19 cellular contexts compared by ENCODE assay signal in the genomic region with DNA sequence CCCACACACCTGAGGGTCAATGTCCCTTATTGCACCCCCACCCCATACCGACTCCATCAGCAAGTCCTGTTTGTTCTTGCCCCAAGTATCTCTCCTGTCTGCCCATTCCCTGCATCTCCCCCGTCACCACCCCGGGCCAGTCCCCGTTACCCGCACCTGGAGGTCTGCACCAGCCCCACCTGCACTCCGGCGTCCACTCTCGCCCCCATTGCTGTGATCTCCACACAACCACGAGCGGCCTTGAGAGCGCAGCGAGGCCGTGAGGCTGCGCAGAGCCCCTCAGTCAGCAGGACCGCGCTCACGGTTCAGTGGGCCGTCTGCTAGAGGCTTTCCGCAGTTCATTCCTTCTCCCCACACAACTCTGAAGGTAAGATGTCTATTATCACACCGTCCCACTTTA.
"Had no signal": no experiment of that assay in that cellular context is flagged by ENCODE, and none has a peak within 500 bp of the region (broad histone marks: within the 10 kb centered on the region; RNA-seq: fewer than 3 reads in every experiment).

No MANE protein-coding gene starts in this region.

- H3K27ac ChIP-seq: body of pancreas, psoas muscle, right lobe of liver, tibial artery, vagina, WERI-Rb-1 had no signal

- H3K9me3 ChIP-seq: body of pancreas, mucosa of descending colon, psoas muscle, right lobe of liver, tibial artery, vagina had no signal

- H3K9me3 Mint-ChIP-seq: activated CD4-positive, alpha-beta memory T cell treated with anti-CD3 and anti-CD28 coated beads, Interleukin-2, amount 10 ng/mL, durations not matched to agents 7 days and 5 days; activated naive CD4-positive, alpha-beta T cell treated with anti-CD3 and anti-CD28 coated beads, Interleukin-2, amount 50 U/mL, for 72 hours; activated T-cell treated with anti-CD3 and anti-CD28 coated beads, Interleukin-2, amount 50 U/mL, for 24 hours; memory B cell; naive thymus-derived CD4-positive, alpha-beta T cell had no signal

- H3K36me3 Mint-ChIP-seq: activated naive CD4-positive, alpha-beta T cell treated with anti-CD3 and anti-CD28 coated beads, Interleukin-2, amount 50 U/mL, for 72 hours had no signal

- DNase-seq: activated CD4-positive, alpha-beta memory T cell treated with anti-CD3 and anti-CD28 coated beads, Interleukin-2, amount 10 ng/mL, durations not matched to agents 7 days and 5 days; activated T-cell treated with anti-CD3 and anti-CD28 coated beads, Interleukin-2, amount 50 U/mL, for 24 hours; body of pancreas; central memory CD4-positive, alpha-beta T cell; cortex of kidney; effector CD8-positive, alpha-beta T cell; foreskin melanocyte; left ventricle myocardium superior; mucosa of descending colon; naive thymus-derived CD4-positive, alpha-beta T cell; psoas muscle; right lobe of liver; stimulated activated CD4-positive, alpha-beta T cell treated with anti-CD3 and anti-CD28 coated beads, Interleukin-1b, Interleukin-23, amount 100 ng/mL, for 48 hours; T-helper 1 cell; tibial artery; WERI-Rb-1 had no signal

- H3K4me3 Mint-ChIP-seq: activated CD4-positive, alpha-beta memory T cell treated with anti-CD3 and anti-CD28 coated beads, Interleukin-2, amount 10 ng/mL, durations not matched to agents 7 days and 5 days; activated T-cell treated with anti-CD3 and anti-CD28 coated beads, Interleukin-2, amount 50 U/mL, for 24 hours; naive thymus-derived CD4-positive, alpha-beta T cell had no signal

- H3K27ac Mint-ChIP-seq: activated T-cell treated with anti-CD3 and anti-CD28 coated beads, Interleukin-2, amount 50 U/mL, for 24 hours; memory B cell had no signal

- H3K27me3 Mint-ChIP-seq: activated CD4-positive, alpha-beta memory T cell treated with anti-CD3 and anti-CD28 coated beads, Interleukin-2, amount 10 ng/mL, durations not matched to agents 7 days and 5 days; activated T-cell treated with anti-CD3 and anti-CD28 coated beads, Interleukin-2, amount 50 U/mL, for 24 hours; naive thymus-derived CD4-positive, alpha-beta T cell had no signal

- H3K4me3 ChIP-seq: body of pancreas, mucosa of descending colon, psoas muscle, right lobe of liver, tibial artery, vagina had no signal

- H3K4me1 ChIP-seq: body of pancreas, psoas muscle, right lobe of liver, tibial artery had no signal

- H3K27me3 ChIP-seq: body of pancreas, right lobe of liver, tibial artery, vagina had no signal

- H3K36me3 ChIP-seq: right lobe of liver, tibial artery, vagina, WERI-Rb-1 had no signal

- ATAC-seq: activated naive CD4-positive, alpha-beta T cell treated with anti-CD3 and anti-CD28 coated beads, Interleukin-2, amount 50 U/mL, for 72 hours; body of pancreas; left ventricle myocardium superior; mucosa of descending colon; naive thymus-derived CD4-positive, alpha-beta T cell; psoas muscle had no signal
